ENCODE assay signal across 9 cellular contexts in genomic region chr16:67015317-67015731, GRCh38. TPM values are rescaled to one million over a fixed set of nuclear protein-coding genes. Genes with fewer than 3 reads are reported as not detected.
DNase-seq lines count a peak whose midpoint lies in the region; ATAC-seq and TF ChIP-seq lines count a peak whose summit lies in the region.
"Had no signal": no experiment of that assay in that cellular context is flagged by ENCODE, and none has a peak within 500 bp of the region (broad histone marks: within the 10 kb centered on the region; RNA-seq: fewer than 3 reads in every experiment).

No MANE protein-coding gene starts in this region.

- peak; percentile 17 for TF ChIP-seq CTCF in activated CD8-positive, alpha-beta T cell treated with anti-CD3 and anti-CD28 coated beads for 36 hours (IDR thresholded peaks at IDR 0.05)

- POLR2A ChIA-PET in activated CD8-positive, alpha-beta T cell treated with anti-CD3 and anti-CD28 coated beads for 36 hours (lab: Charles Lee) = interaction anchor here (1.1 to 5.0 kb wide), 2 partner anchors 14 to 95 kb away, joined by 5 to 52 read pairs; partner anchors contain the start of genes CBFB and PHAF1

- peak overlapping the region; percentile 8 for H3K4me3 Mint-ChIP-seq in stimulated activated naive CD8-positive, alpha-beta T cell treated with anti-CD3 and anti-CD28 coated beads, Interleukin-15, Interleukin-2, amounts not matched to agents 100 ng/mL and 50 ng/mL, for 24 hours
- peak overlapping the region; percentile 83 for H3K4me3 Mint-ChIP-seq in activated CD8-positive, alpha-beta T cell treated with anti-CD3 and anti-CD28 coated beads for 36 hours
- no peak overlapping the region for H3K4me3 Mint-ChIP-seq in activated T-cell treated with anti-CD3 and anti-CD28 coated beads, Interleukin-2, amount 50 U/mL, for 24 hours

- DNase-seq in stimulated activated naive CD8-positive, alpha-beta T cell treated with anti-CD3 and anti-CD28 coated beads, Interleukin-15, Interleukin-2, amounts not matched to agents 100 U/mL and 50 U/mL, for 24 hours = no peak
- peak; percentile 39 for DNase-seq in activated CD8-positive, alpha-beta T cell treated with anti-CD3 and anti-CD28 coated beads for 36 hours
- DNase-seq in kidney tubule cell (ENCODE audit: low spot score) (peak; percentile 26), SW 1271 (lab: John Stamatoyannopoulos, UW) (no peak), activated gamma-delta T cell treated with Interleukin-2 at 50 U/mL for 16 hours (no peak), G401 (ENCODE audit: low spot score) (no peak)
- DNase-seq in activated T-cell treated with anti-CD3 and anti-CD28 coated beads, Interleukin-2, amount 50 U/mL, for 24 hours = no peak

- H3K9me3 Mint-ChIP-seq in stimulated activated naive CD8-positive, alpha-beta T cell treated with anti-CD3 and anti-CD28 coated beads, Interleukin-15, Interleukin-2, amounts not matched to agents 100 ng/mL and 50 ng/mL, for 24 hours = no peaks in the 10 kb centered on the region
- no peaks in the 10 kb centered on the region for H3K9me3 Mint-ChIP-seq in activated CD8-positive, alpha-beta T cell treated with anti-CD3 and anti-CD28 coated beads for 36 hours
- no peaks in the 10 kb centered on the region for H3K9me3 Mint-ChIP-seq in activated T-cell treated with anti-CD3 and anti-CD28 coated beads, Interleukin-2, amount 50 U/mL, for 24 hours

- peaks cover 14% of the 10 kb centered on the region for H3K4me1 Mint-ChIP-seq in stimulated activated naive CD8-positive, alpha-beta T cell treated with anti-CD3 and anti-CD28 coated beads, Interleukin-15, Interleukin-2, amounts not matched to agents 100 ng/mL and 50 ng/mL, for 24 hours (ENCODE audit: low read depth)
- peaks cover 17% of the 10 kb centered on the region for H3K4me1 Mint-ChIP-seq in activated CD8-positive, alpha-beta T cell treated with anti-CD3 and anti-CD28 coated beads for 36 hours (ENCODE audit: low read depth)
- peaks cover 21% of the 10 kb centered on the region for H3K4me1 Mint-ChIP-seq in activated T-cell treated with anti-CD3 and anti-CD28 coated beads, Interleukin-2, amount 50 U/mL, for 24 hours (ENCODE audit: low read depth)

- peak overlapping the region; percentile 26 for H3K27ac Mint-ChIP-seq in stimulated activated naive CD8-positive, alpha-beta T cell treated with anti-CD3 and anti-CD28 coated beads, Interleukin-15, Interleukin-2, amounts not matched to agents 100 ng/mL and 50 ng/mL, for 24 hours
- no peak overlapping the region for H3K27ac Mint-ChIP-seq in activated CD8-positive, alpha-beta T cell treated with anti-CD3 and anti-CD28 coated beads for 36 hours
- no peak overlapping the region for H3K27ac Mint-ChIP-seq in activated T-cell treated with anti-CD3 and anti-CD28 coated beads, Interleukin-2, amount 50 U/mL, for 24 hours

- no peaks in the 10 kb centered on the region for H3K36me3 Mint-ChIP-seq in stimulated activated naive CD8-positive, alpha-beta T cell treated with anti-CD3 and anti-CD28 coated beads, Interleukin-15, Interleukin-2, amounts not matched to agents 100 ng/mL and 50 ng/mL, for 24 hours (ENCODE audit: low read depth)
- H3K36me3 Mint-ChIP-seq in activated CD8-positive, alpha-beta T cell treated with anti-CD3 and anti-CD28 coated beads for 36 hours (ENCODE audit: low read depth) = peaks cover 6% of the 10 kb centered on the region
- no peaks in the 10 kb centered on the region for H3K36me3 Mint-ChIP-seq in activated T-cell treated with anti-CD3 and anti-CD28 coated beads, Interleukin-2, amount 50 U/mL, for 24 hours (ENCODE audit: low read depth)

- in situ Hi-C loops in G401 (cut with HindIII; ENCODE audit: low sequenced_read_pairs) = no loop called here

- peaks cover 6% of the 10 kb centered on the region for H3K27me3 Mint-ChIP-seq in stimulated activated naive CD8-positive, alpha-beta T cell treated with anti-CD3 and anti-CD28 coated beads, Interleukin-15, Interleukin-2, amounts not matched to agents 100 ng/mL and 50 ng/mL, for 24 hours
- no peaks in the 10 kb centered on the region for H3K27me3 Mint-ChIP-seq in activated CD8-positive, alpha-beta T cell treated with anti-CD3 and anti-CD28 coated beads for 36 hours
- no peaks in the 10 kb centered on the region for H3K27me3 Mint-ChIP-seq in activated T-cell treated with anti-CD3 and anti-CD28 coated beads, Interleukin-2, amount 50 U/mL, for 24 hours

- CTCF ChIA-PET in activated CD8-positive, alpha-beta T cell treated with anti-CD3 and anti-CD28 coated beads for 36 hours (lab: Charles Lee) = interaction anchor here (1.2 to 9.1 kb wide), 6 partner anchors 13 to 169 kb away, joined by 3 to 187 read pairs (median 42); partner anchors contain the start of genes B3GNT9, CBFB, CES3 and FBXL8

- intact Hi-C loops in activated CD8-positive, alpha-beta T cell treated with anti-CD3 and anti-CD28 coated beads for 36 hours (cut with micrococcal nuclease) = loop anchor here (5.0 kb wide), 3 partner anchors 33 to 142 kb away; partner anchors contain the start of genes FBXL8 and TRADD

- no peak for ATAC-seq in stimulated activated naive CD8-positive, alpha-beta T cell treated with anti-CD3 and anti-CD28 coated beads, Interleukin-15, Interleukin-2, amounts not matched to agents 100 U/mL and 50 U/mL, for 24 hours
- ATAC-seq in activated CD8-positive, alpha-beta T cell treated with anti-CD3 and anti-CD28 coated beads for 36 hours = no peak

RNA-seq across cellular contexts. Expression of gene CBFB, which starts 13.6 kb away (rescaled TPM):
- 100 to 1,000 TPM; 111 to 114 TPM for total RNA-seq in activated CD8-positive, alpha-beta T cell treated with anti-CD3 and anti-CD28 coated beads for 36 hours
- total RNA-seq in G401 (2014; rRNA removed; shearing (Covaris generic)) = 17.0 and 40.9 TPM in 2 replicates

RNA-seq across cellular contexts. Expression of gene CES4A, which starts 26.9 kb away (rescaled TPM):
- total RNA-seq in activated CD8-positive, alpha-beta T cell treated with anti-CD3 and anti-CD28 coated beads for 36 hours = 1 to 10 TPM; 4.5 to 5.9 TPM
- total RNA-seq in G401 (2014; rRNA removed; shearing (Covaris generic)) = 0.34 TPM in 1 of 2 replicates, not detected in the other
- total RNA-seq: SJSA1 had no signal

RNA-seq across cellular contexts. Expression of gene CES3, which starts 54.3 kb away (rescaled TPM):
- total RNA-seq in activated CD8-positive, alpha-beta T cell treated with anti-CD3 and anti-CD28 coated beads for 36 hours = 1 to 10 TPM; 2.1 to 2.9 TPM
- 3.8 and 4.9 TPM in 2 replicates for total RNA-seq in G401 (2014; rRNA removed; shearing (Covaris generic))
- total RNA-seq: SJSA1 had no signal

Comparison
In these comparisons a context has a peak if more than half of its experiments do, and no peak if none do; other contexts are left out.
1. DNase-seq: peak in activated CD8-positive, alpha-beta T cell treated with anti-CD3 and anti-CD28 coated beads for 36 hours (single experiment) and kidney tubule cell (single experiment); none in stimulated activated naive CD8-positive, alpha-beta T cell treated with anti-CD3 and anti-CD28 coated beads, Interleukin-15, Interleukin-2, amounts not matched to agents 100 U/mL and 50 U/mL, for 24 hours (single experiment), SW 1271 (0 of 2), activated gamma-delta T cell treated with Interleukin-2 at 50 U/mL for 16 hours (single experiment), G401 (single experiment) and activated T-cell treated with anti-CD3 and anti-CD28 coated beads, Interleukin-2, amount 50 U/mL, for 24 hours (single experiment).